Comparison of ENCODE assay signal across 2 cellular contexts in the genomic region with DNA sequence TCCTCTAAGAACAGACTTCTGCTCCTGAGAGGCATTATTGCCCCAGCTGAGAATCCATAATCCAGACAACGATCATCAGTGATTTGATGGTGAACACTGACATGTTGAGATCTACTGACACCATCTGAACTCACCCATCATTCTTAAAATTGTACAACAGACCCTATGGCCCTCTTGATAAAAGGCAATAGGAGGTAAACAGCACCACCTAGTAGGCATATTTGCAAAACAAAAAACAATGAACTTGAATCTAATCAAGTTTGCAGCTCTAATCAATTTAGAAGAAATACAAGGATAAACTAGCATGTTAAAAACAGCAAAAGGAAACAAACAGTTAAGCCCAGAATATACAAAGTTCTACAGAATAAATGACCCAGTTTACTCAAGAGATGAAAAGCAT.
TF ChIP-seq lines count a peak whose summit lies in the region.

No MANE protein-coding gene starts in this region.

TF ChIP-seq in SK-N-SH treated with all-trans-retinoic acid at 6 μM for 48 hours, 23 proteins besides CTCF, POLR2A, EP300 and RAD21 (continued from another document):
- TF ChIP-seq, protein P1, sequence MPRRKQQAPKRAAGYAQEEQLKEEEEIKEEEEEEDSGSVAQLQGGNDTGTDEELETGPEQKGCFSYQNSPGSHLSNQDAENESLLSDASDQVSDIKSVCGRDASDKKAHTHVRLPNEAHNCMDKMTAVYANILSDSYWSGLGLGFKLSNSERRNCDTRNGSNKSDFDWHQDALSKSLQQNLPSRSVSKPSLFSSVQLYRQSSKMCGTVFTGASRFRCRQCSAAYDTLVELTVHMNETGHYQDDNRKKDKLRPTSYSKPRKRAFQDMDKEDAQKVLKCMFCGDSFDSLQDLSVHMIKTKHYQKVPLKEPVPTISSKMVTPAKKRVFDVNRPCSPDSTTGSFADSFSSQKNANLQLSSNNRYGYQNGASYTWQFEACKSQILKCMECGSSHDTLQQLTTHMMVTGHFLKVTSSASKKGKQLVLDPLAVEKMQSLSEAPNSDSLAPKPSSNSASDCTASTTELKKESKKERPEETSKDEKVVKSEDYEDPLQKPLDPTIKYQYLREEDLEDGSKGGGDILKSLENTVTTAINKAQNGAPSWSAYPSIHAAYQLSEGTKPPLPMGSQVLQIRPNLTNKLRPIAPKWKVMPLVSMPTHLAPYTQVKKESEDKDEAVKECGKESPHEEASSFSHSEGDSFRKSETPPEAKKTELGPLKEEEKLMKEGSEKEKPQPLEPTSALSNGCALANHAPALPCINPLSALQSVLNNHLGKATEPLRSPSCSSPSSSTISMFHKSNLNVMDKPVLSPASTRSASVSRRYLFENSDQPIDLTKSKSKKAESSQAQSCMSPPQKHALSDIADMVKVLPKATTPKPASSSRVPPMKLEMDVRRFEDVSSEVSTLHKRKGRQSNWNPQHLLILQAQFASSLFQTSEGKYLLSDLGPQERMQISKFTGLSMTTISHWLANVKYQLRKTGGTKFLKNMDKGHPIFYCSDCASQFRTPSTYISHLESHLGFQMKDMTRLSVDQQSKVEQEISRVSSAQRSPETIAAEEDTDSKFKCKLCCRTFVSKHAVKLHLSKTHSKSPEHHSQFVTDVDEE (CRISPR knock-in tag; IDR thresholded peaks at IDR 0.05) = no peak
- TF ChIP-seq ZNF8 (CRISPR knock-in tag; IDR thresholded peaks at IDR 0.05) (no peak), ZFP3 (CRISPR knock-in tag; IDR thresholded peaks at IDR 0.05) (no peak), CSDC2 (CRISPR knock-in tag; IDR thresholded peaks at IDR 0.05) (no peak)
- TF ChIP-seq, protein P2, sequence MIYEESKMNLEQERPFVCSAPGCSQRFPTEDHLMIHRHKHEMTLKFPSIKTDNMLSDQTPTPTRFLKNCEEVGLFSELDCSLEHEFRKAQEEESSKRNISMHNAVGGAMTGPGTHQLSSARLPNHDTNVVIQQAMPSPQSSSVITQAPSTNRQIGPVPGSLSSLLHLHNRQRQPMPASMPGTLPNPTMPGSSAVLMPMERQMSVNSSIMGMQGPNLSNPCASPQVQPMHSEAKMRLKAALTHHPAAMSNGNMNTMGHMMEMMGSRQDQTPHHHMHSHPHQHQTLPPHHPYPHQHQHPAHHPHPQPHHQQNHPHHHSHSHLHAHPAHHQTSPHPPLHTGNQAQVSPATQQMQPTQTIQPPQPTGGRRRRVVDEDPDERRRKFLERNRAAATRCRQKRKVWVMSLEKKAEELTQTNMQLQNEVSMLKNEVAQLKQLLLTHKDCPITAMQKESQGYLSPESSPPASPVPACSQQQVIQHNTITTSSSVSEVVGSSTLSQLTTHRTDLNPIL (CRISPR knock-in tag; IDR thresholded peaks at IDR 0.05; ENCODE audit: low read depth) = no peak

TF ChIP-seq in HCT116, 20 proteins besides CTCF, POLR2A, EP300 and RAD21 (continued from another document):
- TF ChIP-seq, protein P3, sequence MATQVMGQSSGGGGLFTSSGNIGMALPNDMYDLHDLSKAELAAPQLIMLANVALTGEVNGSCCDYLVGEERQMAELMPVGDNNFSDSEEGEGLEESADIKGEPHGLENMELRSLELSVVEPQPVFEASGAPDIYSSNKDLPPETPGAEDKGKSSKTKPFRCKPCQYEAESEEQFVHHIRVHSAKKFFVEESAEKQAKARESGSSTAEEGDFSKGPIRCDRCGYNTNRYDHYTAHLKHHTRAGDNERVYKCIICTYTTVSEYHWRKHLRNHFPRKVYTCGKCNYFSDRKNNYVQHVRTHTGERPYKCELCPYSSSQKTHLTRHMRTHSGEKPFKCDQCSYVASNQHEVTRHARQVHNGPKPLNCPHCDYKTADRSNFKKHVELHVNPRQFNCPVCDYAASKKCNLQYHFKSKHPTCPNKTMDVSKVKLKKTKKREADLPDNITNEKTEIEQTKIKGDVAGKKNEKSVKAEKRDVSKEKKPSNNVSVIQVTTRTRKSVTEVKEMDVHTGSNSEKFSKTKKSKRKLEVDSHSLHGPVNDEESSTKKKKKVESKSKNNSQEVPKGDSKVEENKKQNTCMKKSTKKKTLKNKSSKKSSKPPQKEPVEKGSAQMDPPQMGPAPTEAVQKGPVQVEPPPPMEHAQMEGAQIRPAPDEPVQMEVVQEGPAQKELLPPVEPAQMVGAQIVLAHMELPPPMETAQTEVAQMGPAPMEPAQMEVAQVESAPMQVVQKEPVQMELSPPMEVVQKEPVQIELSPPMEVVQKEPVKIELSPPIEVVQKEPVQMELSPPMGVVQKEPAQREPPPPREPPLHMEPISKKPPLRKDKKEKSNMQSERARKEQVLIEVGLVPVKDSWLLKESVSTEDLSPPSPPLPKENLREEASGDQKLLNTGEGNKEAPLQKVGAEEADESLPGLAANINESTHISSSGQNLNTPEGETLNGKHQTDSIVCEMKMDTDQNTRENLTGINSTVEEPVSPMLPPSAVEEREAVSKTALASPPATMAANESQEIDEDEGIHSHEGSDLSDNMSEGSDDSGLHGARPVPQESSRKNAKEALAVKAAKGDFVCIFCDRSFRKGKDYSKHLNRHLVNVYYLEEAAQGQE (IDR thresholded peaks at IDR 0.05; ENCODE audit: low read depth) = no peak
- no peak for TF ChIP-seq EZH2phosphoT487 (IDR thresholded peaks at IDR 0.05; ENCODE audit: borderline replicate concordance)
